Comparison of ENCODE assay signal across 1 cellular context in the genomic region with DNA sequence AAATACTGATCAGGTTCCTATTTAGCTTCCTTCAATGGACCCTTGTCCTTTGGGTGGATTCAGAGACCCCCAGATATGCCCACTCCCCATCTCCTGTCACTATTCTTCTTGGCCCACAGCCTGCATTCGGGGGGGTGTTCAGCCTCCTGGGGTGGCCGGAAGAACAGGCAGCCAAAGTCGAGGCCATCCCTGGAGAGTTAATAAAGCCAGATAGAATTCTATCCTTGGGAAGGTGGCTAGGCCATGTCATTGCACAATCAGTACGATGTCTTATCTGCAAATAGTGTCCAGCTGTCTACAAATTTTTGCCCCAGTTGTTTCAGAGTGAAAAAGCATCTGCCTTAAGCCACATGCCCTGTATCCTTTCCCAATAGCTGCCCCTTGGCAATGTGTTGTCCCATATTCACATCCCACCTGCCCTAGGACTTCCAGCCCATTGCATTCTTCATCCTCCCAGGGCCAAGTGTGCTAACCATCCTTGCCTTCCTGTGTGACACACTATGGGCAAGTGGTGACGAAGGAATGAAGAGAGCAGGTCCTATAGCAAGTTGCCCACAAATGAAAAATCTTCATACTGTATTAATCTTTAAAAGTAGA.
TF ChIP-seq lines count a peak whose summit lies in the region.

No MANE protein-coding gene starts in this region.

TF ChIP-seq in IMR-90, 13 proteins besides CTCF, POLR2A, EP300 and RAD21:
- TF ChIP-seq BHLHE40 (IDR thresholded peaks at IDR 0.05; ENCODE audit: low read depth, low read length) (no peak), RCOR1 (IDR thresholded peaks at IDR 0.05; ENCODE audit: insufficient replicate concordance, low read length) (no peak), SMC3 (IDR thresholded peaks at IDR 0.05; ENCODE audit: low read depth, low read length) (no peak), CEBPB (IDR thresholded peaks at IDR 0.05; ENCODE audit: low read depth, low read length) (peak; percentile 55)
TF ChIP-seq in IMR-90: peak in this region for 1.
